ENCODE assay signal across 8 cellular contexts in the genomic region with DNA sequence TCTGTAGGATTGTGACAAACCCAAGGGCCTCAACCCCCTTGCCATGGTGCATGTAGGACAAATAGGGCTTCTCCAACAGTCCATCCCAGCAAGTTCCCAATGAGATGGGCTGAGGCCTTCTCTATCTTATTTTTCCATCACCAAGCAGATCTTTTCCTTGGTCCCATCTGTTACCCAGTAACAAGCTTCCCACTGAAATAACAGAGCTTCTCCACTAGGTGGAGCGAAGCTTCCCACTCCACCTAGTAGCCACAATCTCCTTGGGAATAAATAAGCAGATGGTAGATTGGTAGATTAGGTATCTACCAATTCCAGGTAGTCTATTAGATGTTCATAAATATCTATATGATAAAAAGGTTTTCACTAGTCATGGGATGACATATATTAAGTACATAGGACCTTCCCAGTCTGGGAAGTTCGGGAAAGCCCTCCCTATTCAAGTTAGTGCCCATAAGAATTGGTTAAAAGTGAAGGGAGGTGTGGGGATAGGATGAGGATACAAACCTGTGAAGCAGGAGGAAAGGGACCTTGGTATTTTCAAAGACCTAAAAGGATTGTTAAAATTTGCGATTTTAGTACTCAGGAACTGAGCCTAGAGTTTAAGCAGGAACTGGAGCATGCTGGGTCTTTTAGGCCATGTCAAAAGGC. TPM values are rescaled to one million over a fixed set of nuclear protein-coding genes. Genes with fewer than 3 reads are reported as not detected.
DNase-seq lines count a peak whose midpoint lies in the region; ATAC-seq and TF ChIP-seq lines count a peak whose summit lies in the region.

No MANE protein-coding gene starts in this region.

- H3K4me3 ChIP-seq in adipocyte (ENCODE audit: low read length) (peak overlapping the region; percentile 24), lower lobe of right lung (no peak overlapping the region)

- intact Hi-C loops in lower lobe of right lung (cut with DNase I): no loop called here
- intact Hi-C loops in posterior vena cava (cut with DNase I): no loop called here

- H3K9ac ChIP-seq in adipocyte (ENCODE audit: low read length): no peak overlapping the region

- peak; percentile 44 for TF ChIP-seq CTCF in lower lobe of right lung (IDR thresholded peaks at IDR 0.05)

- DNase-seq in GM04504 (ENCODE audit: low read depth) (peak; percentile 0), adipocyte (ENCODE audit: low read depth) (peak; percentile 27), lower lobe of right lung (no peak), hypothalamus (lab: John Stamatoyannopoulos, UW) (no peak), posterior vena cava (ENCODE audit: low spot score) (no peak), cerebellar nuclear complex (lab: John Stamatoyannopoulos, UW) (no peak)

- H3K9me3 ChIP-seq in adipocyte (ENCODE audit: control insufficient read depth, low read length) (no peaks in the 10 kb centered on the region), lower lobe of right lung (no peaks in the 10 kb centered on the region)

- H3K4me1 ChIP-seq in adipocyte (ENCODE audit: control insufficient read depth, insufficient read depth, low read length) (peaks cover 12% of the 10 kb centered on the region), lower lobe of right lung (no peaks in the 10 kb centered on the region)

- no peaks in the 10 kb centered on the region for H3K36me3 ChIP-seq in adipocyte (ENCODE audit: control insufficient read depth, insufficient read depth, low read length, severe bottlenecking)
- no peaks in the 10 kb centered on the region for H3K36me3 ChIP-seq in lower lobe of right lung

- peaks cover 7% of the 10 kb centered on the region for H3K27me3 ChIP-seq in adipocyte (replicated peaks; ENCODE audit: control insufficient read depth, insufficient read depth, low read length)
- H3K27me3 ChIP-seq in lower lobe of right lung (ENCODE audit: low read depth): no peaks in the 10 kb centered on the region

- H3K27ac ChIP-seq in lower lobe of right lung: no peak overlapping the region

- peak; percentile 68 for ATAC-seq in HG02885 (IDR thresholded peaks at IDR 0.05; ENCODE audit: poor library complexity, unreplicated experiment)
- peak; percentile 46 to 47 for ATAC-seq in lower lobe of right lung
- no peak for ATAC-seq in GM18870 (IDR thresholded peaks at IDR 0.05; ENCODE audit: unreplicated experiment)

RNA-seq across cellular contexts. Expression of gene OR52L1, which starts 5.9 kb away (rescaled TPM):
- total RNA-seq in lower lobe of right lung (not detected), posterior vena cava (not detected)

RNA-seq across cellular contexts. Expression of gene OR56A4, which starts 14.0 kb away (rescaled TPM):
- total RNA-seq in lower lobe of right lung (not detected), posterior vena cava (not detected)

RNA-seq across cellular contexts. Expression of gene OR56A5, which starts 24.4 kb away (rescaled TPM):
- total RNA-seq in lower lobe of right lung (not detected), posterior vena cava (not detected)

RNA-seq across cellular contexts. Expression of gene OR56A1, which starts 37.8 kb away (rescaled TPM):
- total RNA-seq in lower lobe of right lung (not detected), posterior vena cava (under 1 TPM in 1 of 2 donors, not detected in 1; 0.05 TPM)

RNA-seq across cellular contexts. Expression of gene OR56A3, which starts 50.7 kb away (rescaled TPM):
- total RNA-seq in lower lobe of right lung (not detected), posterior vena cava (not detected)

Comparison
In these comparisons a context has a peak if more than half of its experiments do, and no peak if none do; other contexts are left out.
1. DNase-seq: peak in GM04504 (single experiment) and adipocyte (single experiment); none in lower lobe of right lung (single experiment), hypothalamus (0 of 51), posterior vena cava (single experiment) and cerebellar nuclear complex (0 of 2).